Comparison of ENCODE assay signal across 1 cellular context in genomic region chr7:22350466-22351328, GRCh38.
TF ChIP-seq lines count a peak whose summit lies in the region.

No MANE protein-coding gene starts in this region.

TF ChIP-seq in K562, 482 proteins besides CTCF, POLR2A, EP300 and RAD21 (continued from another document and continues in another):
- TF ChIP-seq POLR3G (IDR thresholded peaks at IDR 0.05; ENCODE audit: extremely low read depth, insufficient read length, insufficient replicate concordance) (no peak), CCNT2 (IDR thresholded peaks at IDR 0.05; ENCODE audit: borderline replicate concordance, extremely low read depth, insufficient read length, low read depth, low read length) (peak; percentile 92), HDAC1 (IDR thresholded peaks at IDR 0.05) (peak in 1 of 2 experiments; percentile 89; a peak in 2 of 4 replicates), ZNF830 (CRISPR knock-in tag; IDR thresholded peaks at IDR 0.05) (no peak), ETV5 (CRISPR knock-in tag; IDR thresholded peaks at IDR 0.05; ENCODE audit: low read depth) (peak; percentile 79), ZNF311 (CRISPR knock-in tag; IDR thresholded peaks at IDR 0.05) (no peak), CEBPZ (IDR thresholded peaks at IDR 0.05; ENCODE audit: borderline replicate concordance, low read depth, low read length) (no peak), SMARCE1 (IDR thresholded peaks at IDR 0.05) (peak; percentile 100), BRD4 (IDR thresholded peaks at IDR 0.05) (peak; percentile 78; the same call in 1 of the 2 replicates), NELFE (IDR thresholded peaks at IDR 0.05; ENCODE audit: insufficient read depth, insufficient read length) (no peak), RBM14 (IDR thresholded peaks at IDR 0.05; ENCODE audit: borderline replicate concordance, insufficient read depth, low read depth, low read length) (no peak), E2F1 (CRISPR knock-in tag; IDR thresholded peaks at IDR 0.05) (no peak), CREM (IDR thresholded peaks at IDR 0.05; ENCODE audit: low read depth) (peak; percentile 81; the same call in 1 of the 2 replicates), TRIM24 (IDR thresholded peaks at IDR 0.05) (peak; percentile 92 to 96), FUS (optimal IDR thresholded peaks at IDR 0.05; ENCODE audit: low read depth, low read length) (no peak), EZH2 (IDR thresholded peaks at IDR 0.05; ENCODE audit: borderline replicate concordance, low read depth, low read length) (no peak), HMGN3 (IDR thresholded peaks at IDR 0.05; ENCODE audit: borderline replicate concordance, extremely low read depth, insufficient read length, low read depth, low read length) (peak; percentile 65), NFXL1 (CRISPR knock-in tag; IDR thresholded peaks at IDR 0.05) (peak; percentile 64; the same call in 1 of the 2 replicates), DMBX1 (CRISPR knock-in tag; IDR thresholded peaks at IDR 0.05; ENCODE audit: borderline replicate concordance) (no peak; the same call in 1 of the 2 replicates), ZNF583 (CRISPR knock-in tag; IDR thresholded peaks at IDR 0.05) (no peak), ZNF282 (CRISPR knock-in tag; IDR thresholded peaks at IDR 0.05) (no peak), MEF2A (IDR thresholded peaks at IDR 0.05; ENCODE audit: control insufficient read depth, low read depth, low read length) (no peak), FOXA1 (IDR thresholded peaks at IDR 0.05; ENCODE audit: borderline replicate concordance) (no peak), CBFA2T2 (conservative IDR thresholded peaks at IDR 0.05) (peak; percentile 94), RFX1 (IDR thresholded peaks at IDR 0.05) (no peak), ILF3 (IDR thresholded peaks at IDR 0.05; ENCODE audit: borderline replicate concordance) (no peak; the same call in 1 of the 2 replicates), DNMT1 (IDR thresholded peaks at IDR 0.05) (no peak), MCM2 (IDR thresholded peaks at IDR 0.05; ENCODE audit: low read depth) (no peak), SRF (CRISPR knock-in tag; IDR thresholded peaks at IDR 0.05) (no peak), ZNF436 (CRISPR knock-in tag; IDR thresholded peaks at IDR 0.05) (no peak), FOXP1 (CRISPR knock-in tag; IDR thresholded peaks at IDR 0.05) (no peak), GABPB2 (CRISPR knock-in tag; conservative IDR thresholded peaks at IDR 0.05) (no peak), ZNF764 (CRISPR knock-in tag; IDR thresholded peaks at IDR 0.05; ENCODE audit: low read depth) (no peak), HDAC3 (IDR thresholded peaks at IDR 0.05; ENCODE audit: borderline replicate concordance, partially characterized antibody) (peak; percentile 84), TBP (optimal IDR thresholded peaks at IDR 0.05; ENCODE audit: low read depth, low read length) (no peak)
- TF ChIP-seq, protein P1, sequence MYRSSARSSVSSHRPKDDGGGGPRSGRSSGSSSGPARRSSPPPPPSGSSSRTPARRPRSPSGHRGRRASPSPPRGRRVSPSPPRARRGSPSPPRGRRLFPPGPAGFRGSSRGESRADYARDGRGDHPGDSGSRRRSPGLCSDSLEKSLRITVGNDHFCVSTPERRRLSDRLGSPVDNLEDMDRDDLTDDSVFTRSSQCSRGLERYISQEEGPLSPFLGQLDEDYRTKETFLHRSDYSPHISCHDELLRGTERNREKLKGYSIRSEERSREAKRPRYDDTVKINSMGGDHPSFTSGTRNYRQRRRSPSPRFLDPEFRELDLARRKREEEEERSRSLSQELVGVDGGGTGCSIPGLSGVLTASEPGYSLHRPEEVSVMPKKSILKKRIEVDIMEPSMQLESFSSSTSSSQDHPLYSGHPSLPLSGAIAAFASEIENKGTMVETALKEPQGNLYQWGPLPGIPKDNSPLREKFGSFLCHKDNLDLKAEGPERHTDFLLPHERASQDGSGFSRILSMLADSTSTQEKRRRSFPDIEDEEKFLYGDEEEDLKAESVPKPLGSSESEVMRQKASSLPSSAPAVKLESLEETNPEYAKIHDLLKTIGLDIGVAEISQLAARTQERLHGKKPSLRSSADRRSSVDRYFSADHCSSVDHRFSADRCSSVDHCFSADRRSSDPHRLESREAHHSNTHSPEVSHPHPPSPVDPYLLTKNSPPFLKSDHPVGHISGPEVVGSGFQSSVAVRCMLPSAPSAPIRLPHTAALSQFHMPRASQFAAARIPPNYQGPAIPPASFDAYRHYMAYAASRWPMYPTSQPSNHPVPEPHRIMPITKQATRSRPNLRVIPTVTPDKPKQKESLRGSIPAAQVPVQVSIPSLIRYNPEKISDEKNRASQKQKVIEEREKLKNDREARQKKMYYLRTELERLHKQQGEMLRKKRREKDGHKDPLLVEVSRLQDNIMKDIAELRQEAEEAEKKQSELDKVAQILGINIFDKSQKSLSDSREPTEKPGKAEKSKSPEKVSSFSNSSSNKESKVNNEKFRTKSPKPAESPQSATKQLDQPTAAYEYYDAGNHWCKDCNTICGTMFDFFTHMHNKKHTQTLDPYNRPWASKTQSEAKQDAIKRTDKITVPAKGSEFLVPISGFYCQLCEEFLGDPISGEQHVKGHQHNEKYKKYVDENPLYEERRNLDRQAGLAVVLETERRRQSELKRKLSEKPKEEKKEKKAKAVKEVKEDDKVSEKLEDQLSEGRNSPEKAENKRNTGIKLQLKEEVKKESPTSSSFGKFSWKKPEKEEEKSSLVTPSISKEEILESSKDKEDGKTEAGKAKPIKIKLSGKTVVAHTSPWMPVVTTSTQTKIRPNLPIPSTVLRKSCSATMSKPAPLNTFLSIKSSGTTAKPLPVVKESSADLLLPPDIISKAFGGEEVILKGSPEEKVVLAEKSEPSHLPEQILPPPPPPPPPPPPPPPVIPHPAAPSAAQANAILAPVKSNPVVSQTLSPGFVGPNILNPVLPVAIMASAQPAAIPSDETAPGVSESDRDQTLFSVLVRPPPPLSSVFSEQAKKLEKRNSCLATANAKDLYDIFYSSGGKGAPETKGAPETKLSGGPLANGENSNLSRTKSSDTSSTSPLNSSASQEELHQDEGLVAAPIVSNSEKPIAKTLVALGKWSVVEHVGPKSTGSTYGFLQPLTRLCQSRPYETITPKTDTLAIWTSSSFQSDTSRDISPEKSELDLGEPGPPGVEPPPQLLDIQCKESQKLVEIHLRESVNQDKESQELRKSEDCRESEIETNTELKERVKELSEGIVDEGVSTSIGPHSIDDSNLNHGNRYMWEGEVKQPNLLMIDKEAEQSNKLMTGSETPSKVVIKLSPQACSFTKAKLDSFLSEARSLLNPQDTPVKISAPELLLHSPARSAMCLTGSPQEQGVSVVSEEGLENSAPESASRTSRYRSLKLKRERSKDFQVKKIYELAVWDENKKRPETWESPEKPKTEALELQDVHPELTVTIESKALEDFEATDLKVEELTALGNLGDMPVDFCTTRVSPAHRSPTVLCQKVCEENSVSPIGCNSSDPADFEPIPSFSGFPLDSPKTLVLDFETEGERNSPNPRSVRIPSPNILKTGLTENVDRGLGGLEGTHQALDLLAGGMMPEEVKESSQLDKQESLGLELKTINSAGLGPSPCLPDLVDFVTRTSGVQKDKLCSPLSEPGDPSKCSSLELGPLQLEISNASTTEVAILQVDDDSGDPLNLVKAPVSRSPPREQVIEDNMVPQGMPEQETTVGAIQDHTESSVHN (IDR thresholded peaks at IDR 0.05; ENCODE audit: borderline replicate concordance in 1 of 2, low read depth in 1 of 2): 0 out of 4 replicates have a peak, but pooled peaks of 1 of the 2 experiments have one; percentile 53
- TF ChIP-seq, protein P2, sequence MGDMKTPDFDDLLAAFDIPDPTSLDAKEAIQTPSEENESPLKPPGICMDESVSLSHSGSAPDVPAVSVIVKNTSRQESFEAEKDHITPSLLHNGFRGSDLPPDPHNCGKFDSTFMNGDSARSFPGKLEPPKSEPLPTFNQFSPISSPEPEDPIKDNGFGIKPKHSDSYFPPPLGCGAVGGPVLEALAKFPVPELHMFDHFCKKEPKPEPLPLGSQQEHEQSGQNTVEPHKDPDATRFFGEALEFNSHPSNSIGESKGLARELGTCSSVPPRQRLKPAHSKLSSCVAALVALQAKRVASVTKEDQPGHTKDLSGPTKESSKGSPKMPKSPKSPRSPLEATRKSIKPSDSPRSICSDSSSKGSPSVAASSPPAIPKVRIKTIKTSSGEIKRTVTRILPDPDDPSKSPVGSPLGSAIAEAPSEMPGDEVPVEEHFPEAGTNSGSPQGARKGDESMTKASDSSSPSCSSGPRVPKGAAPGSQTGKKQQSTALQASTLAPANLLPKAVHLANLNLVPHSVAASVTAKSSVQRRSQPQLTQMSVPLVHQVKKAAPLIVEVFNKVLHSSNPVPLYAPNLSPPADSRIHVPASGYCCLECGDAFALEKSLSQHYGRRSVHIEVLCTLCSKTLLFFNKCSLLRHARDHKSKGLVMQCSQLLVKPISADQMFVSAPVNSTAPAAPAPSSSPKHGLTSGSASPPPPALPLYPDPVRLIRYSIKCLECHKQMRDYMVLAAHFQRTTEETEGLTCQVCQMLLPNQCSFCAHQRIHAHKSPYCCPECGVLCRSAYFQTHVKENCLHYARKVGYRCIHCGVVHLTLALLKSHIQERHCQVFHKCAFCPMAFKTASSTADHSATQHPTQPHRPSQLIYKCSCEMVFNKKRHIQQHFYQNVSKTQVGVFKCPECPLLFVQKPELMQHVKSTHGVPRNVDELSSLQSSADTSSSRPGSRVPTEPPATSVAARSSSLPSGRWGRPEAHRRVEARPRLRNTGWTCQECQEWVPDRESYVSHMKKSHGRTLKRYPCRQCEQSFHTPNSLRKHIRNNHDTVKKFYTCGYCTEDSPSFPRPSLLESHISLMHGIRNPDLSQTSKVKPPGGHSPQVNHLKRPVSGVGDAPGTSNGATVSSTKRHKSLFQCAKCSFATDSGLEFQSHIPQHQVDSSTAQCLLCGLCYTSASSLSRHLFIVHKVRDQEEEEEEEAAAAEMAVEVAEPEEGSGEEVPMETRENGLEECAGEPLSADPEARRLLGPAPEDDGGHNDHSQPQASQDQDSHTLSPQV (IDR thresholded peaks at IDR 0.05): peak; percentile 81
- TF ChIP-seq, protein P3, sequence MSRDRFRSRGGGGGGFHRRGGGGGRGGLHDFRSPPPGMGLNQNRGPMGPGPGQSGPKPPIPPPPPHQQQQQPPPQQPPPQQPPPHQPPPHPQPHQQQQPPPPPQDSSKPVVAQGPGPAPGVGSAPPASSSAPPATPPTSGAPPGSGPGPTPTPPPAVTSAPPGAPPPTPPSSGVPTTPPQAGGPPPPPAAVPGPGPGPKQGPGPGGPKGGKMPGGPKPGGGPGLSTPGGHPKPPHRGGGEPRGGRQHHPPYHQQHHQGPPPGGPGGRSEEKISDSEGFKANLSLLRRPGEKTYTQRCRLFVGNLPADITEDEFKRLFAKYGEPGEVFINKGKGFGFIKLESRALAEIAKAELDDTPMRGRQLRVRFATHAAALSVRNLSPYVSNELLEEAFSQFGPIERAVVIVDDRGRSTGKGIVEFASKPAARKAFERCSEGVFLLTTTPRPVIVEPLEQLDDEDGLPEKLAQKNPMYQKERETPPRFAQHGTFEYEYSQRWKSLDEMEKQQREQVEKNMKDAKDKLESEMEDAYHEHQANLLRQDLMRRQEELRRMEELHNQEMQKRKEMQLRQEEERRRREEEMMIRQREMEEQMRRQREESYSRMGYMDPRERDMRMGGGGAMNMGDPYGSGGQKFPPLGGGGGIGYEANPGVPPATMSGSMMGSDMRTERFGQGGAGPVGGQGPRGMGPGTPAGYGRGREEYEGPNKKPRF (IDR thresholded peaks at IDR 0.05; ENCODE audit: low read depth, low read length): no peak
- TF ChIP-seq, protein P4, sequence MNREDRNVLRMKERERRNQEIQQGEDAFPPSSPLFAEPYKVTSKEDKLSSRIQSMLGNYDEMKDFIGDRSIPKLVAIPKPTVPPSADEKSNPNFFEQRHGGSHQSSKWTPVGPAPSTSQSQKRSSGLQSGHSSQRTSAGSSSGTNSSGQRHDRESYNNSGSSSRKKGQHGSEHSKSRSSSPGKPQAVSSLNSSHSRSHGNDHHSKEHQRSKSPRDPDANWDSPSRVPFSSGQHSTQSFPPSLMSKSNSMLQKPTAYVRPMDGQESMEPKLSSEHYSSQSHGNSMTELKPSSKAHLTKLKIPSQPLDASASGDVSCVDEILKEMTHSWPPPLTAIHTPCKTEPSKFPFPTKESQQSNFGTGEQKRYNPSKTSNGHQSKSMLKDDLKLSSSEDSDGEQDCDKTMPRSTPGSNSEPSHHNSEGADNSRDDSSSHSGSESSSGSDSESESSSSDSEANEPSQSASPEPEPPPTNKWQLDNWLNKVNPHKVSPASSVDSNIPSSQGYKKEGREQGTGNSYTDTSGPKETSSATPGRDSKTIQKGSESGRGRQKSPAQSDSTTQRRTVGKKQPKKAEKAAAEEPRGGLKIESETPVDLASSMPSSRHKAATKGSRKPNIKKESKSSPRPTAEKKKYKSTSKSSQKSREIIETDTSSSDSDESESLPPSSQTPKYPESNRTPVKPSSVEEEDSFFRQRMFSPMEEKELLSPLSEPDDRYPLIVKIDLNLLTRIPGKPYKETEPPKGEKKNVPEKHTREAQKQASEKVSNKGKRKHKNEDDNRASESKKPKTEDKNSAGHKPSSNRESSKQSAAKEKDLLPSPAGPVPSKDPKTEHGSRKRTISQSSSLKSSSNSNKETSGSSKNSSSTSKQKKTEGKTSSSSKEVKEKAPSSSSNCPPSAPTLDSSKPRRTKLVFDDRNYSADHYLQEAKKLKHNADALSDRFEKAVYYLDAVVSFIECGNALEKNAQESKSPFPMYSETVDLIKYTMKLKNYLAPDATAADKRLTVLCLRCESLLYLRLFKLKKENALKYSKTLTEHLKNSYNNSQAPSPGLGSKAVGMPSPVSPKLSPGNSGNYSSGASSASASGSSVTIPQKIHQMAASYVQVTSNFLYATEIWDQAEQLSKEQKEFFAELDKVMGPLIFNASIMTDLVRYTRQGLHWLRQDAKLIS (CRISPR knock-in tag; IDR thresholded peaks at IDR 0.05): peak; percentile 49; the same call in 1 of the 2 replicates
